Comparison of ENCODE assay signal across 19 cellular contexts in the genomic region with DNA sequence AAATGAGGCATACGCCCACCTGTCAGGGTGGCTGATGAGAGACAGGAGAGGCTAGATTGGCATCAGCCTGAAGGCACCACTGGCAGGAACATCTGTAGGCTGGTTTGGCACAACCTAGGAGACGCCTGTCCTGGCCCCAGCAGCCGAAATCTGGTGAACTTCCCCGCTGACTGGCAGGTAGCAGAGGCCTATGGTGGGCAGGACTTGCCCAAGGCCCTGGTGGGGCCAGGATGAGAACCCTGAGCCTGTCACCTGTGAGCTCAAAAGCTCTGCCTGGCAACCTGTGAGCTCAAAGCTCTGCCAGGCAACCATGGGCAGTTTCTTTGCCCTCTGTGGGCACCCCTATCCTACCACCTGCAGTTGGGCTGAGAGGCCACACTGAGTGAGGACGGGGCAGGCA. TPM values are rescaled to one million over a fixed set of nuclear protein-coding genes. Genes with fewer than 3 reads are reported as not detected.
A peak's percentile ranks its signal among the peaks of the same experiment; 100 is the strongest.
DNase-seq lines count a peak whose midpoint lies in the region; ATAC-seq, FAIRE-seq and TF ChIP-seq lines count a peak whose summit lies in the region.
"Had no signal": no experiment of that assay in that cellular context is flagged by ENCODE, and none has a peak within 500 bp of the region (broad histone marks: within the 10 kb centered on the region; RNA-seq: fewer than 3 reads in every experiment).

No MANE protein-coding gene starts in this region.

- peaks cover 22% of the 10 kb centered on the region for H3K4me1 Mint-ChIP-seq in activated CD4-positive, alpha-beta T cell treated with anti-CD3 and anti-CD28 coated beads, Interleukin-2, amount 10 ng/mL, durations not matched to agents 24 days and 14 days

- ATAC-seq in esophagus mucosa, result no peak
- ATAC-seq: A549 had no signal

- no peak for TF ChIP-seq CTCF in RWPE1 (conservative IDR thresholded peaks at IDR 0.05; ENCODE audit: low read depth)
- no peak for TF ChIP-seq CTCF in kidney (IDR thresholded peaks at IDR 0.05; ENCODE audit: borderline replicate concordance, extremely low read depth, insufficient read depth)
- no peak for TF ChIP-seq CTCF in stomach (IDR thresholded peaks at IDR 0.05)

- POLR2A ChIA-PET in RWPE1 (lab: Yijun Ruan, JAX; ENCODE audit: low non-redundant PET), result no interaction called here

- H3K27me3 Mint-ChIP-seq in activated CD4-positive, alpha-beta T cell treated with anti-CD3 and anti-CD28 coated beads, Interleukin-2, amount 10 ng/mL, durations not matched to agents 24 days and 14 days, result peaks cover 7% of the 10 kb centered on the region

- CTCF ChIA-PET in RWPE1 (lab: Yijun Ruan, JAX), result no interaction called here

- no peak for FAIRE-seq in kidney (lab: Jason Lieb, UNC)
- FAIRE-seq: A549, bronchial epithelial cell, GM18507 had no signal

- no peak overlapping the region for H3K4me3 ChIP-seq in kidney (ENCODE audit: low read length in 2 of 2)
- H3K4me3 ChIP-seq in stomach, result no peak overlapping the region
- H3K4me3 ChIP-seq: A549, upper lobe of left lung had no signal

- H3K9ac ChIP-seq in kidney (ENCODE audit: low read length in 2 of 2), result no peak overlapping the region

- H3K27ac Mint-ChIP-seq in activated CD4-positive, alpha-beta T cell treated with anti-CD3 and anti-CD28 coated beads, Interleukin-2, amount 10 ng/mL, durations not matched to agents 24 days and 14 days, result no peak overlapping the region

- H3K36me3 ChIP-seq in kidney (ENCODE audit: control insufficient read depth in 1 of 2, insufficient read depth in 2 of 2, low read length in 2 of 2), result peaks cover 7 to 14% of the 10 kb centered on the region in 2 donors
- H3K36me3 ChIP-seq in stomach, result peaks cover 17 to 60% (median 56%) of the 10 kb centered on the region in 4 donors

- intact Hi-C loops in activated CD4-positive, alpha-beta T cell treated with anti-CD3 and anti-CD28 coated beads, Interleukin-2, amount 10 ng/mL, durations not matched to agents 24 days and 14 days (cut with micrococcal nuclease), result loop anchor here (10.0 kb wide), 1 partner anchor 121 kb away; no protein-coding TSS in a partner anchor
- intact Hi-C loops in kidney (cut with DNase I), result no loop called here
- intact Hi-C loops in stomach (cut with DNase I; ENCODE audit: low total_unique reads), result no loop called here

- H3K27ac ChIP-seq in RWPE1 (peak overlapping the region; percentile 66), kidney (ENCODE audit: low read depth in 2 of 2, low read length in 2 of 2) (no peak overlapping the region), stomach (peak overlapping the region in 4 of 5 donors; percentile 44 to 65 (median 52))
- H3K27ac ChIP-seq: A549, upper lobe of left lung had no signal

- no peaks in the 10 kb centered on the region for H3K9me3 ChIP-seq in kidney (ENCODE audit: control insufficient read depth in 1 of 2, low read length in 2 of 2)
- H3K9me3 ChIP-seq in stomach, result no peaks in the 10 kb centered on the region
- H3K9me3 ChIP-seq: A549, upper lobe of left lung had no signal

- no peaks in the 10 kb centered on the region for H3K9me3 Mint-ChIP-seq in activated CD4-positive, alpha-beta T cell treated with anti-CD3 and anti-CD28 coated beads, Interleukin-2, amount 10 ng/mL, durations not matched to agents 24 days and 14 days

- H3K27me3 ChIP-seq in stomach, result no peaks in the 10 kb centered on the region
- H3K27me3 ChIP-seq: upper lobe of left lung had no signal

- no peak for TF ChIP-seq EP300 in stomach (IDR thresholded peaks at IDR 0.05)

- H3K4me3 Mint-ChIP-seq in activated CD4-positive, alpha-beta T cell treated with anti-CD3 and anti-CD28 coated beads, Interleukin-2, amount 10 ng/mL, durations not matched to agents 24 days and 14 days, result peak overlapping the region; percentile 19

- peaks cover 0 to 5% of the 10 kb centered on the region in 2 donors for H3K4me1 ChIP-seq in kidney (ENCODE audit: control insufficient read depth in 1 of 2, insufficient read depth in 1 of 2, low read depth in 1 of 2, low read length in 2 of 2)
- H3K4me1 ChIP-seq in stomach, result peaks cover 29 to 74% (median 56%) of the 10 kb centered on the region in 4 donors

- 65 to 95% (median 70%) methylated on average over 4 to 5 of the region's 5 CpGs for WGBS in stomach, 5 donors

- TF ChIP-seq POLR2A in stomach (IDR thresholded peaks at IDR 0.05), result no peak

- no peak for DNase-seq in activated CD4-positive, alpha-beta T cell treated with anti-CD3 and anti-CD28 coated beads, Interleukin-2, amount 10 ng/mL, durations not matched to agents 24 days and 14 days
- DNase-seq in activated CD4-positive, alpha-beta T cell treated with anti-CD3 and anti-CD28 coated beads for 4 hours, result no peak
- DNase-seq in RWPE1 (ENCODE audit: low spot score) (no peak), kidney (peak; percentile 53), stomach (no peak), HPDE6-E6E7 (ENCODE audit: extremely low spot score) (no peak), foreskin melanocyte (no peak)
- DNase-seq: activated CD4-positive, alpha-beta T cell treated with anti-CD3 and anti-CD28 coated beads, Interleukin-2, amount 50 U/mL, for 4 hours; activated naive CD4-positive, alpha-beta T cell; NCI-H187; NCI-H510A; stimulated activated CD4-positive, alpha-beta T cell treated with anti-CD3 and anti-CD28 coated beads, Interleukin-1b, Interleukin-23, amount 100 ng/mL, for 48 hours; stimulated activated CD8-positive, alpha-beta memory T cell treated with anti-CD3 and anti-CD28 coated beads, Interleukin-4, amount 100 ng/mL, for 48 hours; T1000; upper lobe of left lung had no signal

- peaks cover 9% of the 10 kb centered on the region for H3K36me3 Mint-ChIP-seq in activated CD4-positive, alpha-beta T cell treated with anti-CD3 and anti-CD28 coated beads, Interleukin-2, amount 10 ng/mL, durations not matched to agents 24 days and 14 days (ENCODE audit: low read depth)

RNA-seq across cellular contexts. Expression of a gene that starts 2.5 kb away (rescaled TPM):
- total RNA-seq in activated CD4-positive, alpha-beta T cell treated with anti-CD3 and anti-CD28 coated beads, Interleukin-2, amount 10 ng/mL, durations not matched to agents 24 days and 14 days, result 13.4 and 14.8 TPM in 2 replicates
- 24.7 TPM for total RNA-seq in kidney
- 3.1 TPM for polyA plus RNA-seq in kidney (ENCODE audit: insufficient read depth, low read depth, low replicate concordance)
- 10 to 100 TPM in 2 of 5 donors, 1 to 10 TPM in 2, under 1 TPM in 1; 0.45 to 24.1 (median 5.2) TPM for total RNA-seq in stomach
- polyA plus RNA-seq in stomach, result 10 to 100 TPM in 1 of 3 donors, 1 to 10 TPM in 2; 6.2 to 24.5 (median 7.9) TPM
- 1.5 TPM for total RNA-seq in esophagus mucosa

RNA-seq across cellular contexts. Expression of a gene that starts 21.4 kb away (rescaled TPM):
- total RNA-seq in activated CD4-positive, alpha-beta T cell treated with anti-CD3 and anti-CD28 coated beads, Interleukin-2, amount 10 ng/mL, durations not matched to agents 24 days and 14 days, result 8.0 and 9.3 TPM in 2 replicates
- total RNA-seq in kidney (28.9 TPM), stomach (10 to 100 TPM in 1 of 5 donors, 1 to 10 TPM in 4; 3.2 to 10.3 (median 6.6) TPM), esophagus mucosa (1.2 TPM)
- polyA plus RNA-seq in kidney (ENCODE audit: insufficient read depth, low read depth, low replicate concordance) (23.7 TPM), stomach (1 to 10 TPM; 5.8 to 9.1 (median 6.7) TPM)

RNA-seq across cellular contexts. Expression of a gene that starts 49.5 kb away (rescaled TPM):
- total RNA-seq in activated CD4-positive, alpha-beta T cell treated with anti-CD3 and anti-CD28 coated beads, Interleukin-2, amount 10 ng/mL, durations not matched to agents 24 days and 14 days, result 89.9 and 92.2 TPM in 2 replicates
- total RNA-seq in kidney (79.0 TPM), stomach (10 to 100 TPM; 13.4 to 74.6 (median 48.2) TPM), esophagus mucosa (60.3 TPM)
- polyA plus RNA-seq in kidney (ENCODE audit: insufficient read depth, low read depth, low replicate concordance) (68.7 TPM), stomach (10 to 100 TPM; 34.0 to 44.4 (median 37.2) TPM)

RNA-seq across cellular contexts. Expression of a gene that starts 57.9 kb away (rescaled TPM):
- 1,352 and 1,382 TPM in 2 replicates for total RNA-seq in activated CD4-positive, alpha-beta T cell treated with anti-CD3 and anti-CD28 coated beads, Interleukin-2, amount 10 ng/mL, durations not matched to agents 24 days and 14 days
- 505 TPM for total RNA-seq in kidney
- 1,211 TPM for polyA plus RNA-seq in kidney (ENCODE audit: insufficient read depth, low read depth, low replicate concordance)
- total RNA-seq in stomach, result 100 to 1,000 TPM in 4 of 5 donors, 10 to 100 TPM in 1; 59.5 to 293 (median 214) TPM
- 100 to 1,000 TPM; 496 to 940 (median 891) TPM for polyA plus RNA-seq in stomach
- total RNA-seq in esophagus mucosa, result 956 TPM

Comparison
In these comparisons a context has a peak if more than half of its experiments do, and no peak if none do; other contexts are left out.
1. H3K27ac ChIP-seq: peak in RWPE1 (single experiment) and stomach (4 of 5); none in kidney (0 of 2).